ENCODE assay signal across 11 cellular contexts in the genomic region with DNA sequence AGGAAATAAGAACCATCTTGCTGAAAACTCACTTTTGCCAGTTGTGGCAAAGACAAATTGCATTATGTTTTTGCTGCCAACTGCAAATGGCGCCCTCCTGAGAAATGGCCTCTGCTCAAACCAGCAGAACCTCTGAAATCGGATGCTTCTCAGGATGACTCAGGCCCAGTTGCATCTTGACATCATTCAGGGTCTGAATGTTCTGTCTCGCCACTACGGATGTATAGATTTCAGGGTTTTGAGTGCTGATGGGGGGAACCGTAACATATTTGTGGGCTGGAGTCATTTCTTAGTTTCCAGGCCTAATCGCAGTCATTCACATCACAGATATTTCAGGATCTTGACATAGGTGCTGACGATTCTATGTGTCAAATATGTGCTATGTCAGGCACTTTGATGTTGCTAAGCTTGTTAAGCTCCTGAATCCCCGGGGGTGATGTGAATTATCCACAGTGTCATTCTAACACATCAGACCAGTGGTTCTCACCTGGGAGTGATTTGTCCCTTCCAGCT.
DNase-seq lines count a peak whose midpoint lies in the region; ATAC-seq and TF ChIP-seq lines count a peak whose summit lies in the region.
"Had no signal": no experiment of that assay in that cellular context is flagged by ENCODE, and none has a peak within 500 bp of the region (broad histone marks: within the 10 kb centered on the region; RNA-seq: fewer than 3 reads in every experiment).

No MANE protein-coding gene starts in this region.

- no peaks in the 10 kb centered on the region for H3K36me3 ChIP-seq in A673 (ENCODE audit: insufficient read depth, low read length, poor library complexity, severe bottlenecking)

- TF ChIP-seq CTCF in A673 (conservative IDR thresholded peaks at IDR 0.05; ENCODE audit: low read depth, low read length) = no peak
- no peak for TF ChIP-seq CTCF in RWPE1 (conservative IDR thresholded peaks at IDR 0.05; ENCODE audit: low read depth)
- TF ChIP-seq CTCF in foreskin fibroblast (IDR thresholded peaks at IDR 0.05; ENCODE audit: low read depth, low read length) = no peak

- intact Hi-C loops in A673 (cut with micrococcal nuclease; ENCODE audit: unreplicated experiment) = no loop called here

- ATAC-seq in GM18867 (IDR thresholded peaks at IDR 0.05; ENCODE audit: unreplicated experiment) (peak; percentile 64), HG02884 (IDR thresholded peaks at IDR 0.05; ENCODE audit: unreplicated experiment) (no peak)

- CTCF ChIA-PET in A673 (lab: Charles Lee) = no interaction called here
- CTCF ChIA-PET in RWPE1 (lab: Yijun Ruan, JAX) = interaction anchor here (1.0 to 1.1 kb wide), 2 partner anchors 29 to 348 kb away, joined by 3 to 4 read pairs; no protein-coding TSS in a partner anchor

- no peaks in the 10 kb centered on the region for H3K27me3 ChIP-seq in A673 (replicated peaks; ENCODE audit: insufficient read depth, low read depth, low read length, poor library complexity)

- H3K4me1 ChIP-seq in A673 (ENCODE audit: insufficient read depth, low read length, poor library complexity, severe bottlenecking) = no peaks in the 10 kb centered on the region

- no peak overlapping the region for H3K4me3 ChIP-seq in A673 (ENCODE audit: low read depth, low read length, poor library complexity, severe bottlenecking)
- no peak overlapping the region for H3K4me3 ChIP-seq in foreskin fibroblast (ENCODE audit: low read depth in 1 of 2, low read length in 2 of 2)
- H3K4me3 ChIP-seq: skin epidermis had no signal

- DNase-seq in A673 (ENCODE audit: low spot score) = peak; percentile 20
- peak; percentile 94 for DNase-seq in RWPE1 (ENCODE audit: low spot score)
- peak; percentile 97 to 98 for DNase-seq in foreskin fibroblast
- no peak for DNase-seq in T-helper 9 cell
- DNase-seq in NCI-H2196 treated with DMSO at 0.1 percent for 48 hours (lab: John Stamatoyannopoulos, UW; ENCODE audit: unreplicated experiment) = no peak
- no peak for DNase-seq in mucosa of gallbladder (ENCODE audit: low spot score)
- DNase-seq: activated CD4-positive, alpha-beta T cell treated with anti-CD3 and anti-CD28 coated beads, Interleukin-2, amount 50 U/mL, for 1 hour; NCI-H446 treated with DMSO at 0.1 percent for 48 hours had no signal

- no peak overlapping the region for H3K27ac ChIP-seq in A673 (ENCODE audit: low read depth, low read length, poor library complexity, severe bottlenecking)
- peak overlapping the region; percentile 82 for H3K27ac ChIP-seq in RWPE1
- H3K27ac ChIP-seq: skin epidermis had no signal

- BruUV-seq in A673 (replicated peaks; lab: Mats Ljungman, UMichigan) = no TSS peak

- POLR2A ChIA-PET in A673 (lab: Charles Lee; ENCODE audit: low non-redundant PET) (no interaction called here), RWPE1 (lab: Yijun Ruan, JAX; ENCODE audit: low non-redundant PET) (no interaction called here)

- no peaks in the 10 kb centered on the region for H3K9me3 ChIP-seq in A673 (ENCODE audit: low read depth, low read length, poor library complexity, severe bottlenecking)

Comparison
In these comparisons a context has a peak if more than half of its experiments do, and no peak if none do; other contexts are left out.
1. DNase-seq: peak in A673 (single experiment), RWPE1 (single experiment) and foreskin fibroblast (2 of 2); none in T-helper 9 cell (single experiment), NCI-H2196 treated with DMSO at 0.1 percent for 48 hours (single experiment) and mucosa of gallbladder (single experiment).